Comparison of ENCODE assay signal across 9 cellular contexts in the genomic region with DNA sequence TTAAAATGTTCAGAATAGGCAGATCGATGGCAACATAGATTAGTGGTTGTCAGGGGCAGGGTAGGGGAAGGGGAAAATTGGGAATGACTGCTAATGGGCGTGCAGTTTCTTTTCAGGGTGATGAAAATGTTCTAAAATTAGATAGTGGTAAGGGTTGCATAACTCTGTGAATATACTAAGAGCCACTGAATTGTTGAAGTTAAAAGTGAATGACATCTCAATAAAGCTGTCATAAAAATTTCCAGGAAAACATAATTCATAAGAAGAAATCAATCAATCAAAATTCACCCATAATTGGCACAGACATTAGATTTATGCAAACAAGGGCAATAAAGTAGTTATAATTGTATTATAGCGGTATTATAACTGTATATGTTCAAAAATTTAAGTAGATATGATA.
"Had no signal": no experiment of that assay in that cellular context is flagged by ENCODE, and none has a peak within 500 bp of the region (broad histone marks: within the 10 kb centered on the region; RNA-seq: fewer than 3 reads in every experiment).

No MANE protein-coding gene starts in this region.

- H3K9ac ChIP-seq: GM23248 had no signal

- H3K27ac Mint-ChIP-seq: HFFc6, IgD-negative memory B cell had no signal

- H3K27ac ChIP-seq: GM23248, HL-60 had no signal

- H3K4me3 Mint-ChIP-seq: HFFc6, IgD-negative memory B cell had no signal

- H3K36me3 ChIP-seq: HAP-1 had no signal

- H3K4me3 ChIP-seq: GM23248, HAP-1 had no signal

- ATAC-seq: HCT116, HepG2 had no signal

- H3K27me3 Mint-ChIP-seq: IgD-negative memory B cell had no signal

- H3K4me1 Mint-ChIP-seq: IgD-negative memory B cell had no signal

- DNase-seq: GM23248, GOT3, H7, HFFc6 had no signal

- H3K4me1 ChIP-seq: HAP-1 had no signal

- H3K9me3 ChIP-seq: HAP-1 had no signal
